ENCODE assay signal across 1 cellular context in genomic region chr3:185585523-185585861, GRCh38.
TF ChIP-seq lines count a peak whose summit lies in the region.

No MANE protein-coding gene starts in this region.

TF ChIP-seq in IMR-90, 13 proteins besides CTCF, POLR2A, EP300 and RAD21 (continued from another document):
- TF ChIP-seq ELK1 (IDR thresholded peaks at IDR 0.05; ENCODE audit: borderline replicate concordance, low read depth, low read length) (no peak), MAZ (IDR thresholded peaks at IDR 0.05; ENCODE audit: borderline replicate concordance, low read depth, low read length) (no peak), CHD1 (IDR thresholded peaks at IDR 0.05; ENCODE audit: low read depth, low read length) (no peak)
